8 cellular contexts compared by ENCODE assay signal in genomic region chr10:74150151-74151056, GRCh38. TPM values are rescaled to one million over a fixed set of nuclear protein-coding genes. Genes with fewer than 3 reads are reported as not detected.
DNase-seq lines count a peak whose midpoint lies in the region; ATAC-seq, FAIRE-seq and TF ChIP-seq lines count a peak whose summit lies in the region.

Gene AP3M1, minus strand, starts transcription at chr10:74150828. Its CDS starts 12,449 bp downstream, at chr10:74138379.

- peaks cover 41% of the 10 kb centered on the region for H3K4me1 Mint-ChIP-seq in CD14-positive monocyte

- DNase-seq in CD14-positive monocyte (ENCODE audit: low spot score), result peak; percentile 80
- peak; percentile 61 for DNase-seq in GM19240 (ENCODE audit: insufficient read length, low spot score)
- DNase-seq in RCC 7860 (ENCODE audit: low spot score), result peak; percentile 19
- peak; percentile 73 for DNase-seq in activated T-helper 9 cell treated with anti-CD3 and anti-CD28 coated beads, Interleukin-2, amount 50 U/mL, for 16 hours (ENCODE audit: low read depth)
- DNase-seq in foreskin keratinocyte, result peak; percentile 80 to 91
- peak; percentile 94 for DNase-seq in osteoblast (ENCODE audit: insufficient read length, low spot score, missing footprints)
- peak; percentile 55 for DNase-seq in thoracic aorta (ENCODE audit: low spot score)

- no peak within 1 kb of the TSS for H3K27ac Mint-ChIP-seq in CD14-positive monocyte

- H4K20me1 ChIP-seq in osteoblast (ENCODE audit: insufficient read depth, low read length), result peaks cover 23% of the 10 kb centered on the region

- H3K27me3 ChIP-seq in foreskin keratinocyte (no peaks in the 10 kb centered on the region), osteoblast (ENCODE audit: insufficient read depth, low read length) (no peaks in the 10 kb centered on the region), thoracic aorta (replicated peaks; ENCODE audit: insufficient read depth) (no peaks in the 10 kb centered on the region)

- H3K36me3 Mint-ChIP-seq in CD14-positive monocyte, result peaks cover 9 to 27% of the 10 kb centered on the region in 2 donors

- H3K27me3 Mint-ChIP-seq in CD14-positive monocyte (ENCODE audit: low read depth in 3 of 3), result peaks cover 0 to 4% (median 0%) of the 10 kb centered on the region in 3 donors

- no peak for FAIRE-seq in RCC 7860 (lab: Jason Lieb, UNC)

- H3K79me2 ChIP-seq in osteoblast (ENCODE audit: insufficient read depth, low read length), result peaks cover 56% of the 10 kb centered on the region

- intact Hi-C loops in CD14-positive monocyte (cut with micrococcal nuclease), result loop anchor here (5.0 to 10.0 kb wide), 5 partner anchors 37 to 674 kb away; partner anchors contain the start of gene KAT6B (in 2 of the 2)

- H3K4me2 ChIP-seq in osteoblast (ENCODE audit: insufficient read depth, low read length), result peak within 1 kb of the TSS; percentile 92

- peak within 1 kb of the TSS; percentile 96 for H2AFZ ChIP-seq in osteoblast (ENCODE audit: low read length)

- peak within 1 kb of the TSS; percentile 96 for H3K27ac ChIP-seq in foreskin keratinocyte
- peak within 1 kb of the TSS; percentile 99 for H3K27ac ChIP-seq in osteoblast (ENCODE audit: low read depth, low read length)
- H3K27ac ChIP-seq in thoracic aorta, result peak within 1 kb of the TSS; percentile 83 to 89

- TF ChIP-seq CTCF in CD14-positive monocyte (IDR thresholded peaks at IDR 0.05), result no peak
- no peak for TF ChIP-seq CTCF in foreskin keratinocyte (conservative IDR thresholded peaks at IDR 0.05)
- no peak for TF ChIP-seq CTCF in osteoblast (IDR thresholded peaks at IDR 0.05; ENCODE audit: extremely low read depth, low read depth, low read length)
- TF ChIP-seq CTCF in thoracic aorta (IDR thresholded peaks at IDR 0.05), result no peak

- H3K9me3 Mint-ChIP-seq in CD14-positive monocyte, result no peaks in the 10 kb centered on the region

- H3K4me3 ChIP-seq in osteoblast (ENCODE audit: insufficient read depth, low read length), result peak within 1 kb of the TSS; percentile 98
- H3K4me3 ChIP-seq in thoracic aorta, result peak within 1 kb of the TSS; percentile 92

- H3K36me3 ChIP-seq in osteoblast (ENCODE audit: insufficient read depth, low read length), result no peaks in the 10 kb centered on the region
- H3K36me3 ChIP-seq in thoracic aorta, result no peaks in the 10 kb centered on the region

- no peak within 1 kb of the TSS for H3K4me3 Mint-ChIP-seq in CD14-positive monocyte

- peak; percentile 38 for ATAC-seq in HG03442 (IDR thresholded peaks at IDR 0.05; ENCODE audit: unreplicated experiment)
- ATAC-seq in foreskin keratinocyte, result peak; percentile 75
- ATAC-seq in thoracic aorta (ENCODE audit: insufficient number of reproducible peaks, low FRiP score, low read depth), result peak; percentile 62

- no peaks in the 10 kb centered on the region for H3K9me3 ChIP-seq in osteoblast (ENCODE audit: low read depth, low read length)
- H3K9me3 ChIP-seq in thoracic aorta, result no peaks in the 10 kb centered on the region

- H3K4me1 ChIP-seq in foreskin keratinocyte, result peaks cover 9% of the 10 kb centered on the region
- peaks cover 23% of the 10 kb centered on the region for H3K4me1 ChIP-seq in osteoblast (ENCODE audit: insufficient read depth, low read length)
- peaks cover 31 to 43% of the 10 kb centered on the region in 2 donors for H3K4me1 ChIP-seq in thoracic aorta (ENCODE audit: control insufficient read depth in 1 of 2, low read depth in 2 of 2)

RNA-seq across cellular contexts. Expression of gene AP3M1, which starts in this region (rescaled TPM):
- polyA plus RNA-seq in CD14-positive monocyte (10 to 100 TPM; 23.2 to 32.0 TPM), foreskin keratinocyte (11.4 and 13.5 TPM in 2 replicates)
- total RNA-seq in foreskin keratinocyte (31.8 and 33.6 TPM in 2 replicates), osteoblast (35.8 and 37.7 TPM in 2 replicates), thoracic aorta (10 to 100 TPM; 22.7 to 29.3 TPM)

Comparison
In these comparisons a context has a peak if more than half of its experiments do, and no peak if none do; other contexts are left out.
1. Peak in every context shown above with its lines: DNase-seq, ATAC-seq, H3K4me3 ChIP-seq and H3K27ac ChIP-seq.
2. DNase-seq: peak in every context shown above with its lines; median percentile 94 in osteoblast; 86 in foreskin keratinocyte; 80 in CD14-positive monocyte; 73 in activated T-helper 9 cell treated with anti-CD3 and anti-CD28 coated beads, Interleukin-2, amount 50 U/mL, for 16 hours; 61 in GM19240; 55 in thoracic aorta; 19 in RCC 7860.